22 cellular contexts compared by ENCODE assay signal in genomic region chr20:55538261-55538908, GRCh38.
"Had no signal": no experiment of that assay in that cellular context is flagged by ENCODE, and none has a peak within 500 bp of the region (broad histone marks: within the 10 kb centered on the region; RNA-seq: fewer than 3 reads in every experiment).

No MANE protein-coding gene starts in this region.

- ATAC-seq: effector memory CD8-positive, alpha-beta T cell; mucosa of descending colon; right lobe of liver; stimulated activated naive CD8-positive, alpha-beta T cell treated with anti-CD3 and anti-CD28 coated beads, Interleukin-15, amount 100 ng/mL, for 72 hours had no signal

- H3K27me3 ChIP-seq: ascending aorta, cardiac muscle cell, neural progenitor cell, right lobe of liver, testis, upper lobe of left lung had no signal

- H3K27ac ChIP-seq: ascending aorta, cardiac muscle cell, left ventricle myocardium inferior, neural progenitor cell, right lobe of liver, testis, upper lobe of left lung, WERI-Rb-1 had no signal

- H3K4me1 ChIP-seq: ascending aorta, left ventricle myocardium inferior, neural progenitor cell, right lobe of liver, testis, upper lobe of left lung had no signal

- H3K4me3 ChIP-seq: ascending aorta, cardiac muscle cell, left ventricle myocardium inferior, mucosa of descending colon, neural progenitor cell, right lobe of liver, testis, upper lobe of left lung had no signal

- DNase-seq: activated CD4-positive, alpha-beta T cell treated with anti-CD3 and anti-CD28 coated beads for 1 hour; activated CD8-positive, alpha-beta memory T cell treated with anti-CD3 and anti-CD28 coated beads for 24 hours; activated CD8-positive, alpha-beta memory T cell treated with anti-CD3 and anti-CD28 coated beads, Interleukin-2, amount 50 U/mL, for 48 hours; activated effector memory CD4-positive, alpha-beta T cell treated with anti-CD3 and anti-CD28 coated beads, Interleukin-2, amount 50 U/mL, for 16 hours; activated T-cell treated with anti-CD3 and anti-CD28 coated beads, Interleukin-2, amount 50 U/mL, for 48 hours; dermis blood vessel endothelial cell; effector memory CD8-positive, alpha-beta T cell; hypothalamus; kidney; left ventricle myocardium inferior; mucosa of descending colon; naive B cell; right lobe of liver; small intestine; stimulated activated CD4-positive, alpha-beta T cell treated with anti-CD3 and anti-CD28 coated beads, Interleukin-4, amount 100 ng/mL, for 1 hour; stimulated activated naive CD8-positive, alpha-beta T cell treated with anti-CD3 and anti-CD28 coated beads, Interleukin-15, amount 100 ng/mL, for 72 hours; testis; upper lobe of left lung; WERI-Rb-1 had no signal

- H3K36me3 ChIP-seq: ascending aorta, cardiac muscle cell, left ventricle myocardium inferior, neural progenitor cell, right lobe of liver, upper lobe of left lung, WERI-Rb-1 had no signal

- H3K9me3 ChIP-seq: ascending aorta, left ventricle myocardium inferior, mucosa of descending colon, right lobe of liver, testis, upper lobe of left lung had no signal
